Comparison of ENCODE assay signal across 8 cellular contexts in the genomic region with DNA sequence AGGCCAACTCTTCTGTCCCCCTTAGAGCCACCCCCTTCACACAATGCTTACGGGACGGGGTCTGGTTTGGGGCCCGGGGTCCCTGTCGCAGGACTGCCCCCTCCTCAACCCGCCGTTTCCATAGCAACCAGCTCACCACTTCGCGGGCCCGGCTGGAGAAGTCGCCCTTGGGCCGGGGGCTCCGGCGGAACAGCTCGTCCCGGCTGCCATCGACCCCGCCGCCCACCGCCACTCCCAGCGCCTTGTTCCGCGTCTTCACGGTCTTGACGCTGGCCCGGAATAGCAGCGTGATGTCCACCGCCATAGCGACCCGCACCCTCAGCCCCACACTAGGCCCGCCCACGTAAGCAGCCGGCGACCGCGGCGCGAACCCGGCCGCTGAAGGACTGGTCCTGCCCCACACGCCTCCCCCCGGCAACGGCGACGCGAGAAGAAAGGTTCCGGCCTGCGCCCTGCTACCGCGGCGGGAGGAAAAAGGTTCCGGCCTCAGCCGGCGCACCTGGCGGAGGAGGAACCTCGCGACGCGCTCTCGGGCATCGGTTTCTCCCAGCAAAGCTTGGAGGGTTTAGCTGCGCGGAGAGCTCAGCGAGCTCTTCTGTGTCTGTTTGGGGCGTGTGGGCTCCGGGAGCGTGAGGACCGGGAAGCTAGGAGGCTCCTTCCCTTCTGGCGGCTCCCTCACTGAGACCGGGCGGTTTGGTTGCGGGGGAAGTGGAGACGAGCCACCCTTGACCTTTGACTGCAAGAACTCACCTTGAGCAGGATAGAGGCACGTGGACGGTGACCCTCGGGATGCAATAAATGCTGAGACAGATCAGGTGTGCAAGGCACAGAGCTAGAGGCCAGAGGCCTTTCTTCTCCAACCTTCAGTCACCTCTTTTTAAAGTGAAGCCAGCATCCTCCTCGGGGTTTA. TPM values are rescaled to one million over a fixed set of nuclear protein-coding genes. Genes with fewer than 3 reads are reported as not detected.
DNase-seq lines count a peak whose midpoint lies in the region; ATAC-seq, FAIRE-seq and TF ChIP-seq lines count a peak whose summit lies in the region.

A gene (minus strand): TSS at position 388 of the 910 bp plus-strand sequence. CDS start 84 bp downstream, at position 304.

- no peaks in the 10 kb centered on the region for H3K36me3 ChIP-seq in ACC112 (ENCODE audit: insufficient read depth, low read length)
- no peaks in the 10 kb centered on the region; the same call in 1 of the 2 replicates for H3K36me3 ChIP-seq in WERI-Rb-1
- H3K36me3 ChIP-seq in breast epithelium = no peaks in the 10 kb centered on the region
- peaks cover 17% of the 10 kb centered on the region for H3K36me3 ChIP-seq in iPS-20b (ENCODE audit: insufficient read depth, low read depth, low read length)
- H3K36me3 ChIP-seq in small intestine (ENCODE audit: control insufficient read depth in 2 of 2, insufficient read depth in 2 of 2, low read length in 2 of 2) = no peaks in the 10 kb centered on the region

- no peaks in the 10 kb centered on the region for H3K27me3 ChIP-seq in ACC112 (ENCODE audit: insufficient read depth, low read length)
- H3K27me3 ChIP-seq in WERI-Rb-1 (ENCODE audit: insufficient read depth, low read depth, severe bottlenecking) = no peaks in the 10 kb centered on the region
- H3K27me3 ChIP-seq in breast epithelium = no peaks in the 10 kb centered on the region
- H3K27me3 ChIP-seq in iPS-20b (ENCODE audit: insufficient read depth, low read length) = no peaks in the 10 kb centered on the region
- H3K27me3 ChIP-seq in small intestine (ENCODE audit: control insufficient read depth in 2 of 2, insufficient read depth in 2 of 2, low read length in 2 of 2) = no peaks in the 10 kb centered on the region

- intact Hi-C loops in breast epithelium (cut with DNase I; ENCODE audit: low total_unique reads) = no loop called here

- DNase-seq in NCI-H2171 treated with DMSO at 0.1 percent for 48 hours (lab: John Stamatoyannopoulos, UW) (peak; percentile 69), WERI-Rb-1 (peak; percentile 91), breast epithelium (ENCODE audit: low spot score in 2 of 2) (peak; percentile 69 to 87), small intestine (peak; percentile 91)

- H3K27ac ChIP-seq in ACC112 (ENCODE audit: low read depth, low read length) = peak within 1 kb of the TSS; percentile 69
- H3K27ac ChIP-seq in WERI-Rb-1 = peak within 1 kb of the TSS; percentile 72
- peak within 1 kb of the TSS; percentile 90 for H3K27ac ChIP-seq in breast epithelium
- H3K27ac ChIP-seq in iPS-20b (ENCODE audit: low read length) = peak within 1 kb of the TSS; percentile 44
- peak within 1 kb of the TSS; percentile 92 to 95 for H3K27ac ChIP-seq in small intestine (ENCODE audit: low read depth in 1 of 2, low read length in 1 of 2)

- peak within 1 kb of the TSS; percentile 92 for H3K4me3 ChIP-seq in ACC112 (ENCODE audit: low read depth, low read length)
- peak within 1 kb of the TSS; percentile 57 for H3K4me3 ChIP-seq in WERI-Rb-1 (ENCODE audit: low read depth, low read length)
- peak within 1 kb of the TSS; percentile 84 to 96 (median 95) for H3K4me3 ChIP-seq in breast epithelium
- H3K4me3 ChIP-seq in iPS-20b (ENCODE audit: low read length) = peak within 1 kb of the TSS; percentile 94
- H3K4me3 ChIP-seq in small intestine (ENCODE audit: low read depth in 1 of 2, low read length in 2 of 2) = peak within 1 kb of the TSS; percentile 87 to 95

- H3K4me1 ChIP-seq in ACC112 (ENCODE audit: control insufficient read depth, insufficient read depth, low read length, unreplicated experiment) (peaks cover 16% of the 10 kb centered on the region), breast epithelium (peaks cover 0 to 14% of the 10 kb centered on the region in 2 donors), iPS-20b (ENCODE audit: insufficient read depth, low read length) (peaks cover 3% of the 10 kb centered on the region; the same call in 1 of the 2 replicates), small intestine (ENCODE audit: control insufficient read depth in 2 of 2, insufficient read depth in 1 of 2, low read depth in 1 of 2, low read length in 1 of 2) (peaks cover 10 to 13% of the 10 kb centered on the region in 2 donors)

- no peak for FAIRE-seq in small intestine (lab: Jason Lieb, UNC)

- no peaks in the 10 kb centered on the region for H3K9me3 ChIP-seq in WERI-Rb-1 (ENCODE audit: severe bottlenecking)
- no peaks in the 10 kb centered on the region for H3K9me3 ChIP-seq in breast epithelium
- H3K9me3 ChIP-seq in iPS-20b (ENCODE audit: insufficient read depth, low read depth, low read length) = no peaks in the 10 kb centered on the region
- H3K9me3 ChIP-seq in small intestine (ENCODE audit: control insufficient read depth, low read depth) = no peaks in the 10 kb centered on the region

- H2AFZ ChIP-seq in ACC112 (ENCODE audit: low read length, unreplicated experiment) = peak within 1 kb of the TSS; percentile 100

- peaks cover 60% of the 10 kb centered on the region for H3K79me2 ChIP-seq in ACC112 (ENCODE audit: control insufficient read depth, insufficient read depth, low read length, unreplicated experiment)

- peak within 1 kb of the TSS; percentile 93 for H3K9ac ChIP-seq in iPS-20b (ENCODE audit: low read depth, low read length)

- TF ChIP-seq POLR2A in breast epithelium (IDR thresholded peaks at IDR 0.05) = peak; percentile 43

- no peak for TF ChIP-seq CTCF in WERI-Rb-1 (IDR thresholded peaks at IDR 0.05; ENCODE audit: low read depth, low read length)
- peak in 2 of 3 donors; percentile 8 to 13 for TF ChIP-seq CTCF in breast epithelium (IDR thresholded peaks at IDR 0.05)

- WGBS in small intestine, 3 donors = 0 to 1% (median 0%) methylated on average over 70 to 76 of the region's 76 CpGs

- ATAC-seq in GM18861 (IDR thresholded peaks at IDR 0.05; ENCODE audit: unreplicated experiment) (peak; percentile 85), HG03095 (IDR thresholded peaks at IDR 0.05; ENCODE audit: unreplicated experiment) (peak; percentile 77)

RNA-seq across cellular contexts. Expression of the gene that starts here (rescaled TPM):
- 10 to 100 TPM; 32.2 to 36.3 (median 32.8) TPM for total RNA-seq in breast epithelium
- 10 to 100 TPM; 24.2 to 55.0 (median 38.1) TPM for polyA plus RNA-seq in small intestine

Comparison
In these comparisons a context has a peak if more than half of its experiments do, and no peak if none do; other contexts are left out.
1. Peak in every context shown above with its lines: DNase-seq, ATAC-seq, H3K4me3 ChIP-seq and H3K27ac ChIP-seq.